Comparison of ENCODE assay signal across 6 cellular contexts in genomic region chr19:1884719-1885334, GRCh38. TPM values are rescaled to one million over a fixed set of nuclear protein-coding genes. Genes with fewer than 3 reads are reported as not detected.
DNase-seq lines count a peak whose midpoint lies in the region; ATAC-seq, FAIRE-seq and TF ChIP-seq lines count a peak whose summit lies in the region.

No MANE protein-coding gene starts in this region.

- TF ChIP-seq RAD21 in Ishikawa (IDR thresholded peaks at IDR 0.05; ENCODE audit: low read depth) = no peak

- 0 out of 2 replicates have a peak, but pooled peaks have one; percentile 41 for TF ChIP-seq POLR2A in GM12892 (IDR thresholded peaks at IDR 0.05; ENCODE audit: low read depth, low read length)

- no peak for ATAC-seq in HG02870 (IDR thresholded peaks at IDR 0.05; ENCODE audit: unreplicated experiment)

- no peak for DNase-seq in GM12892 (ENCODE audit: insufficient read length)
- no peak for DNase-seq in epithelial cell of proximal tubule (ENCODE audit: low read depth)
- no peak for DNase-seq in kidney glomerular epithelial cell (lab: John Stamatoyannopoulos, UW)

- no peak for TF ChIP-seq CTCF in epithelial cell of proximal tubule (conservative IDR thresholded peaks at IDR 0.05; ENCODE audit: low read depth, low read length)

- peak overlapping the region; percentile 98 for H3K4me3 ChIP-seq in epithelial cell of proximal tubule (ENCODE audit: low read depth, low read length)
- peak overlapping the region; percentile 60 to 98 (median 83) for H3K4me3 ChIP-seq in skin epidermis

- H3K27ac ChIP-seq in skin epidermis = peak overlapping the region; percentile 76 to 98 (median 90)

- TF ChIP-seq EP300 in Ishikawa (IDR thresholded peaks at IDR 0.05; ENCODE audit: borderline replicate concordance) = no peak

- no peak for FAIRE-seq in GM12892 (lab: Jason Lieb, UNC)

TF ChIP-seq in Ishikawa, 13 proteins besides CTCF, POLR2A, EP300 and RAD21:
- TF ChIP-seq REST (IDR thresholded peaks at IDR 0.05; ENCODE audit: low read depth) = no peak
- 0 out of 2 replicates have a peak, but pooled peaks have one; percentile 26 for TF ChIP-seq ZBTB7A (IDR thresholded peaks at IDR 0.05; ENCODE audit: low read depth)

RNA-seq across cellular contexts. Expression of gene ABHD17A, which starts 0.5 kb away (rescaled TPM):
- polyA plus RNA-seq in GM12892 (2012; ENCODE audit: missing spikeins) = 5.0 TPM
- 83.4 and 112 TPM in 2 replicates for total RNA-seq in epithelial cell of proximal tubule

RNA-seq across cellular contexts. Expression of gene ADAT3, which starts 20.4 kb away (rescaled TPM):
- polyA plus RNA-seq in GM12892 (2012; ENCODE audit: missing spikeins) = not detected
- total RNA-seq in epithelial cell of proximal tubule = 10.3 and 12.6 TPM in 2 replicates

RNA-seq across cellular contexts. Expression of gene SCAMP4, which starts 20.4 kb away (rescaled TPM):
- polyA plus RNA-seq in GM12892 (2012; ENCODE audit: missing spikeins) = 7.2 TPM
- total RNA-seq in epithelial cell of proximal tubule = 108 and 134 TPM in 2 replicates

RNA-seq across cellular contexts. Expression of gene KLF16, which starts 21.4 kb away (rescaled TPM):
- 4.3 TPM for polyA plus RNA-seq in GM12892 (2012; ENCODE audit: missing spikeins)
- total RNA-seq in epithelial cell of proximal tubule = 28.1 and 28.8 TPM in 2 replicates

RNA-seq across cellular contexts. Expression of gene REXO1, which starts 36.5 kb away (rescaled TPM):
- 9.5 TPM for polyA plus RNA-seq in GM12892 (2012; ENCODE audit: missing spikeins)
- 14.5 and 18.4 TPM in 2 replicates for total RNA-seq in epithelial cell of proximal tubule
